In genomic region chr9:4306066-4306787, GRCh38 we compare ENCODE assay signal across 14 cellular contexts. TPM values are rescaled to one million over a fixed set of nuclear protein-coding genes. Genes with fewer than 3 reads are reported as not detected.
DNase-seq lines count a peak whose midpoint lies in the region; ATAC-seq, FAIRE-seq and TF ChIP-seq lines count a peak whose summit lies in the region.
"Had no signal": no experiment of that assay in that cellular context is flagged by ENCODE, and none has a peak within 500 bp of the region (broad histone marks: within the 10 kb centered on the region; RNA-seq: fewer than 3 reads in every experiment).

No MANE protein-coding gene starts in this region.

- ATAC-seq in A549 = no peak
- ATAC-seq in HG02852 (IDR thresholded peaks at IDR 0.05; ENCODE audit: unreplicated experiment) = peak; percentile 50
- no peak for ATAC-seq in GM21381 (IDR thresholded peaks at IDR 0.05; ENCODE audit: unreplicated experiment)
- no peak for ATAC-seq in GM18907 (IDR thresholded peaks at IDR 0.05; ENCODE audit: unreplicated experiment)
- ATAC-seq: esophagus mucosa had no signal

- H3K9me3 ChIP-seq in A549 (no peaks in the 10 kb centered on the region), liver (ENCODE audit: control insufficient read depth in 4 of 4, low read length in 3 of 4) (no peaks in the 10 kb centered on the region)
- H3K9me3 ChIP-seq: vagina had no signal

- POLR2A ChIA-PET in A549 (lab: Yijun Ruan, JAX) = interaction anchor here (0.5 to 0.9 kb wide), 2 partner anchors 8 to 29 kb away, joined by 3 to 4 read pairs; no protein-coding TSS in a partner anchor

- DNase-seq in A549 (ENCODE audit: low read depth in 1 of 2, low spot score in 1 of 2) (no peak), putamen (ENCODE audit: low spot score) (no peak)
- DNase-seq in activated naive CD4-positive, alpha-beta T cell treated with anti-CD3 and anti-CD28 coated beads, Interleukin-2, amount 50 U/mL, for 16 hours = peak; percentile 48
- no peak for DNase-seq in activated effector memory CD4-positive, alpha-beta T cell treated with Interleukin-2 at 50 U/mL for 16 hours
- DNase-seq: amygdala; CD4-positive, CD25-positive, alpha-beta regulatory T cell; NCI-H187; T-helper 9 cell had no signal

- TF ChIP-seq POLR2A in A549 (IDR thresholded peaks at IDR 0.05; ENCODE audit: low read length) = no peak

- H3K4me1 ChIP-seq in A549 = peaks cover 48% of the 10 kb centered on the region
- H3K4me1 ChIP-seq in liver (ENCODE audit: control insufficient read depth in 4 of 4, insufficient read depth in 4 of 4, low read length in 3 of 4) = peaks cover 0 to 31% (median 23%) of the 10 kb centered on the region in 4 donors
- H3K4me1 ChIP-seq: vagina had no signal

- H3K27me3 ChIP-seq in liver (ENCODE audit: control insufficient read depth in 4 of 4, insufficient read depth in 4 of 4, low read length in 3 of 4) = no peaks in the 10 kb centered on the region
- H3K27me3 ChIP-seq: vagina had no signal

- 71% methylated on average over 5 of the region's 5 CpGs for WGBS in A549 (ENCODE audit: missing lambda C conversion rate)
- 62% methylated on average over 5 of the region's 5 CpGs for WGBS in liver

- CTCF ChIA-PET in A549 (lab: Yijun Ruan, JAX) = interaction anchor here (0.6 to 7.0 kb wide), 7 partner anchors 9 to 573 kb away, joined by 3 to 77 read pairs (median 4); no protein-coding TSS in a partner anchor

- peak overlapping the region in 1 of 2 experiments; percentile 29; a peak in 3 of 6 replicates for H3K27ac ChIP-seq in A549
- H3K27ac ChIP-seq in liver (ENCODE audit: low read depth in 1 of 2, low read length in 2 of 2) = peak overlapping the region; percentile 68 to 76
- H3K27ac ChIP-seq: vagina had no signal

- no peaks in the 10 kb centered on the region for H3K36me3 ChIP-seq in liver (ENCODE audit: control insufficient read depth in 4 of 4, insufficient read depth in 3 of 4, low read depth in 1 of 4, low read length in 3 of 4)
- H3K36me3 ChIP-seq: vagina had no signal

- no peak for FAIRE-seq in A549 (lab: Jason Lieb, UNC)

- H3K4me3 ChIP-seq in A549 (no peak overlapping the region), liver (ENCODE audit: low read depth in 1 of 3, low read length in 3 of 3) (peak overlapping the region in 1 of 3 donors; percentile 1)
- H3K4me3 ChIP-seq: vagina had no signal

- no peak for TF ChIP-seq EP300 in A549 (IDR thresholded peaks at IDR 0.05)

- H3K9ac ChIP-seq in liver (ENCODE audit: low read depth in 1 of 2, low read length in 2 of 2) = peak overlapping the region in 1 of 2 donors; percentile 47

- peak overlapping the region; percentile 31 for H3K4me2 ChIP-seq in A549

- TF ChIP-seq CTCF in A549 (IDR thresholded peaks at IDR 0.05) (no peak), liver (IDR thresholded peaks at IDR 0.05; ENCODE audit: low read depth, low read length, missing input control) (no peak)

- TF ChIP-seq RAD21 in A549 (conservative IDR thresholded peaks at IDR 0.05 in 1 of 2, IDR thresholded peaks at IDR 0.05 in 1 of 2) = no peak
- TF ChIP-seq RAD21 in liver (IDR thresholded peaks at IDR 0.05) = peak in 1 of 2 donors; percentile 43

TF ChIP-seq in A549, 52 proteins besides CTCF, POLR2A, EP300 and RAD21:
- no peak for TF ChIP-seq SMC3 (IDR thresholded peaks at IDR 0.05)
- peak; percentile 26 to 32; a peak in 2 of 4 replicates for TF ChIP-seq CEBPB (IDR thresholded peaks at IDR 0.05)

TF ChIP-seq in liver, 16 proteins besides CTCF, POLR2A, EP300 and RAD21:
- TF ChIP-seq HNF4G (IDR thresholded peaks at IDR 0.05) = peak; percentile 42
- TF ChIP-seq EGR1 (IDR thresholded peaks at IDR 0.05; ENCODE audit: low read depth in 2 of 2) = peak in 1 of 2 donors; percentile 58
- peak in 1 of 2 donors; percentile 26 for TF ChIP-seq JUND (IDR thresholded peaks at IDR 0.05)
- no peak for TF ChIP-seq FOXA2 (IDR thresholded peaks at IDR 0.05)
- no peak for TF ChIP-seq TAF1 (conservative IDR thresholded peaks at IDR 0.05)
- TF ChIP-seq HNF4A (conservative IDR thresholded peaks at IDR 0.05) = peak; percentile 42 to 61
- peak; percentile 76 for TF ChIP-seq SP1 (IDR thresholded peaks at IDR 0.05)
- no peak for TF ChIP-seq FOXA1 (IDR thresholded peaks at IDR 0.05)
- TF ChIP-seq NR2F2 (IDR thresholded peaks at IDR 0.05) = no peak
- peak; percentile 74 for TF ChIP-seq YY1 (IDR thresholded peaks at IDR 0.05)
- peak; percentile 60 for TF ChIP-seq REST (IDR thresholded peaks at IDR 0.05)
- TF ChIP-seq ATF3 (IDR thresholded peaks at IDR 0.05) = no peak
- peak; percentile 46 to 71 for TF ChIP-seq RXRA (IDR thresholded peaks at IDR 0.05)
- peak; percentile 55 for TF ChIP-seq MAX (IDR thresholded peaks at IDR 0.05)
- TF ChIP-seq, protein P1, sequence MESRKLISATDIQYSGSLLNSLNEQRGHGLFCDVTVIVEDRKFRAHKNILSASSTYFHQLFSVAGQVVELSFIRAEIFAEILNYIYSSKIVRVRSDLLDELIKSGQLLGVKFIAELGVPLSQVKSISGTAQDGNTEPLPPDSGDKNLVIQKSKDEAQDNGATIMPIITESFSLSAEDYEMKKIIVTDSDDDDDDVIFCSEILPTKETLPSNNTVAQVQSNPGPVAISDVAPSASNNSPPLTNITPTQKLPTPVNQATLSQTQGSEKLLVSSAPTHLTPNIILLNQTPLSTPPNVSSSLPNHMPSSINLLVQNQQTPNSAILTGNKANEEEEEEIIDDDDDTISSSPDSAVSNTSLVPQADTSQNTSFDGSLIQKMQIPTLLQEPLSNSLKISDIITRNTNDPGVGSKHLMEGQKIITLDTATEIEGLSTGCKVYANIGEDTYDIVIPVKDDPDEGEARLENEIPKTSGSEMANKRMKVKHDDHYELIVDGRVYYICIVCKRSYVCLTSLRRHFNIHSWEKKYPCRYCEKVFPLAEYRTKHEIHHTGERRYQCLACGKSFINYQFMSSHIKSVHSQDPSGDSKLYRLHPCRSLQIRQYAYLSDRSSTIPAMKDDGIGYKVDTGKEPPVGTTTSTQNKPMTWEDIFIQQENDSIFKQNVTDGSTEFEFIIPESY (IDR thresholded peaks at IDR 0.05) = no peak
- no peak for TF ChIP-seq GABPA (IDR thresholded peaks at IDR 0.05 in 1 of 2, conservative IDR thresholded peaks at IDR 0.05 in 1 of 2)

RNA-seq across cellular contexts. Expression of gene GLIS3, which starts 6.4 kb away (rescaled TPM):
- 14.1 and 28.1 TPM in 2 replicates for polyA plus RNA-seq in A549 (2011; rRNA removed)
- polyA plus RNA-seq in A549 (2012; cell fraction: cytosol; rRNA removed) = 5.7 and 7.2 TPM in 2 replicates
- polyA plus RNA-seq in A549 (2012; cell fraction: nucleus; rRNA removed) = 9.2 and 14.5 TPM in 2 replicates
- 14.2 to 15.2 TPM (median 14.3 TPM) in 3 replicates for polyA plus RNA-seq in A549 (2017; fragmentation: RNase III; extraction: RNeasy Plus Mini Kit Qiagen cat#74134 plus additional on column Dnase treatment)
- polyA minus RNA-seq in A549 (2011; rRNA and poly(A)+ RNA removed) = 270 and 286 TPM in 2 replicates
- total RNA-seq in liver = 10 to 100 TPM in 1 of 2 donors, 1 to 10 TPM in 1; 9.7 to 25.9 TPM
- polyA plus RNA-seq in liver = 1 to 10 TPM; 4.2 to 5.9 TPM
